In the genomic region with DNA sequence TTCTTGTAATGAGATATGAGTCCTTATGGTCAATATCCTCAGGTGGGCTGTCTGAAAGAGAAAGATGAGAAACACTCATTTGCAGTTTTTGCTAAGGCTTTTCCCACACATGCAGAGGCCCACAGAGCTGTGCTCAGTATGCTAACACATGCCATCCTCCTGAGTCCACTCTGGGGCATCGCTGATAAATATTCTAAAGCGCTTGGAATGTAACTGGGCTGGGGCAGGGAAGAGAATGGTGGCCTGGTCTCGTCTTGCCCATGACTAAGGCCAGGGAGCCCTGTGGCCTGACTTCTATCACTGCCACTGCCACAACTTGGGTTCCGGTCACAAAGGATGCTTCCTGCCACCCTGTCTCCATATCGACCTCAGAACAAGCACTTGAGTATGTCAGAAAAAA, we compare ENCODE assay signal across 20 cellular contexts.
DNase-seq lines count a peak whose midpoint lies in the region; ATAC-seq and TF ChIP-seq lines count a peak whose summit lies in the region.
"Had no signal": no experiment of that assay in that cellular context is flagged by ENCODE, and none has a peak within 500 bp of the region (broad histone marks: within the 10 kb centered on the region; RNA-seq: fewer than 3 reads in every experiment).

No MANE protein-coding gene starts in this region.

- H3K79me2 ChIP-seq in H9 (ENCODE audit: insufficient read depth, low read length) (peaks cover 4% of the 10 kb centered on the region; the same call in 1 of the 2 replicates), mesendoderm (ENCODE audit: control insufficient read depth, insufficient read depth, low read length) (no peaks in the 10 kb centered on the region)

- H3K27ac ChIP-seq in H9 (ENCODE audit: insufficient read length, low read depth, low read length) (no peak overlapping the region), mesendoderm (ENCODE audit: low read depth, low read length) (no peak overlapping the region)
- H3K27ac ChIP-seq: esophagus squamous epithelium, left lung had no signal

- no peak overlapping the region for H3K4me2 ChIP-seq in H9 (ENCODE audit: insufficient read depth, insufficient read length, low read length)
- H3K4me2 ChIP-seq in mesendoderm (ENCODE audit: low read length), result no peak overlapping the region

- no peak overlapping the region for H3T11ph ChIP-seq in H9 (ENCODE audit: low read length)

- H3K79me1 ChIP-seq in H9 (ENCODE audit: insufficient read depth, low read depth, low read length, poor library complexity, severe bottlenecking) (no peaks in the 10 kb centered on the region), mesendoderm (ENCODE audit: low read length) (peaks cover 2% of the 10 kb centered on the region)

- no peak for TF ChIP-seq CTCF in CD14-positive monocyte (IDR thresholded peaks at IDR 0.05)
- no peak for TF ChIP-seq CTCF in H9 (conservative IDR thresholded peaks at IDR 0.05)

- H4K8ac ChIP-seq in H9 (replicated peaks; ENCODE audit: insufficient read length, low read depth, low read length), result no peak overlapping the region
- H4K8ac ChIP-seq in mesendoderm (ENCODE audit: low read depth, low read length), result no peak overlapping the region

- H2AFZ ChIP-seq in H9 (ENCODE audit: low read length), result no peak overlapping the region

- H3K9me3 Mint-ChIP-seq in CD14-positive monocyte, result no peaks in the 10 kb centered on the region
- no peaks in the 10 kb centered on the region for H3K9me3 Mint-ChIP-seq in H9
- no peaks in the 10 kb centered on the region for H3K9me3 Mint-ChIP-seq in activated naive CD8-positive, alpha-beta T cell (ENCODE audit: low read depth)

- no peaks in the 10 kb centered on the region for H3K9me3 ChIP-seq in H9 (ENCODE audit: control insufficient read depth, low read depth, low read length)
- H3K9me3 ChIP-seq: esophagus squamous epithelium, left lung had no signal

- DNase-seq in CD14-positive monocyte (ENCODE audit: low spot score) (no peak), H9 (no peak), mesendoderm (peak; percentile 18), GM19238 (ENCODE audit: insufficient read length, low spot score) (no peak), NCI-H69 (lab: John Stamatoyannopoulos, UW) (no peak)
- DNase-seq in activated CD4-positive, CD25-positive, alpha-beta regulatory T cell treated with anti-CD3 and anti-CD28 coated beads, Interleukin-2, amount 50 U/mL, for 72 hours, result no peak
- DNase-seq: aorta; Calu3; effector CD4-positive, alpha-beta T cell; esophagus squamous epithelium; H7; left lung; NCI-H1436 treated with DMSO at 0.1 percent for 48 hours; NCI-H774; nucleus accumbens; retina; Right ventricle myocardium superior; stimulated activated CD8-positive, alpha-beta memory T cell treated with anti-CD3 and anti-CD28 coated beads, Interleukin-4, amount 100 ng/mL, for 48 hours had no signal

- H4K91ac ChIP-seq in H9 (ENCODE audit: insufficient read length, low read depth, low read length), result no peak overlapping the region

- H3K23me2 ChIP-seq in H9 (ENCODE audit: insufficient read length, low read depth, low read length, poor library complexity, severe bottlenecking), result no peaks in the 10 kb centered on the region

- H3K14ac ChIP-seq in H9 (ENCODE audit: insufficient read depth, low read length), result no peak overlapping the region

- H3K27me3 Mint-ChIP-seq in CD14-positive monocyte (ENCODE audit: low read depth in 3 of 3) (no peaks in the 10 kb centered on the region), H9 (ENCODE audit: low read depth) (no peaks in the 10 kb centered on the region)
- H3K27me3 Mint-ChIP-seq in activated naive CD8-positive, alpha-beta T cell, result no peaks in the 10 kb centered on the region

- no peak overlapping the region for H2AK5ac ChIP-seq in H9 (ENCODE audit: insufficient read length, low read length)
- no peak overlapping the region for H2AK5ac ChIP-seq in mesendoderm (ENCODE audit: low read length)

- intact Hi-C loops in CD14-positive monocyte (cut with micrococcal nuclease), result loop anchor here (10.0 kb wide), 1 partner anchor 294 kb away; no protein-coding TSS in a partner anchor

- H2BK5ac ChIP-seq in H9 (ENCODE audit: insufficient read length, low read length) (no peak overlapping the region), mesendoderm (ENCODE audit: low read length) (no peak overlapping the region)

- H3K4me3 ChIP-seq in mesendoderm (ENCODE audit: low read length), result no peak overlapping the region
- H3K4me3 ChIP-seq: esophagus squamous epithelium, left lung had no signal

- no peak overlapping the region for H3K9ac ChIP-seq in H9 (ENCODE audit: extremely low read depth, insufficient read length, low read length)
- H3K9ac ChIP-seq in mesendoderm (ENCODE audit: low read length), result no peak overlapping the region

- H3K4ac ChIP-seq in H9 (ENCODE audit: low read depth, low read length), result no peak overlapping the region
- H3K4ac ChIP-seq in mesendoderm (ENCODE audit: low read depth, low read length), result no peak overlapping the region

- WGBS in H9 (ENCODE audit: extremely low coverage, insufficient read length, low lambda C conversion rate), result no CpG with 5 or more reads among the region's 5 CpGs
- WGBS in mesendoderm (ENCODE audit: extremely low coverage, insufficient coverage, low lambda C conversion rate), result no CpG with 5 or more reads among the region's 5 CpGs

- H3K18ac ChIP-seq in H9 (ENCODE audit: insufficient read length, low read depth, low read length) (no peak overlapping the region), mesendoderm (ENCODE audit: low read length) (no peak overlapping the region)

- ATAC-seq in GM21367 (IDR thresholded peaks at IDR 0.05; ENCODE audit: unreplicated experiment), result no peak
- ATAC-seq: left lung had no signal

- no peaks in the 10 kb centered on the region for H3K36me3 ChIP-seq in mesendoderm (ENCODE audit: control insufficient read depth, insufficient read depth, low read length)

- no peaks in the 10 kb centered on the region for H3K4me1 Mint-ChIP-seq in CD14-positive monocyte
- peaks cover 13% of the 10 kb centered on the region in 2 experiments; a peak in 3 of 4 replicates for H3K4me1 Mint-ChIP-seq in H9
- peaks cover 93% of the 10 kb centered on the region for H3K4me1 Mint-ChIP-seq in activated naive CD8-positive, alpha-beta T cell (ENCODE audit: low read depth)

- H3K56ac ChIP-seq in H9 (ENCODE audit: insufficient read length, low read depth, low read length) (no peak overlapping the region), mesendoderm (ENCODE audit: low read length) (no peak overlapping the region)

- H4K20me1 ChIP-seq in H9 (ENCODE audit: control insufficient read depth, insufficient read depth, insufficient read length), result no peaks in the 10 kb centered on the region

- no peaks in the 10 kb centered on the region for H3K27me3 ChIP-seq in H9 (ENCODE audit: insufficient read depth, low read length)
- H3K27me3 ChIP-seq in mesendoderm (ENCODE audit: insufficient read depth, low read length, poor library complexity), result no peaks in the 10 kb centered on the region
- H3K27me3 ChIP-seq: esophagus squamous epithelium, left lung had no signal

- H2BK15ac ChIP-seq in H9 (ENCODE audit: low read depth, low read length), result no peak overlapping the region
- no peak overlapping the region for H2BK15ac ChIP-seq in mesendoderm (replicated peaks; ENCODE audit: low read depth)

- no peaks in the 10 kb centered on the region for H3K4me1 ChIP-seq in H9 (ENCODE audit: insufficient read depth, low read length)
- H3K4me1 ChIP-seq in mesendoderm (ENCODE audit: control insufficient read depth, low read depth, low read length), result no peaks in the 10 kb centered on the region
- H3K4me1 ChIP-seq: left lung had no signal

- H3K4me3 Mint-ChIP-seq in CD14-positive monocyte (no peak overlapping the region), H9 (no peak overlapping the region)
- no peak overlapping the region for H3K4me3 Mint-ChIP-seq in activated naive CD8-positive, alpha-beta T cell

- no peak overlapping the region for H2BK20ac ChIP-seq in H9 (ENCODE audit: low read depth, low read length, poor library complexity, severe bottlenecking)

- H3K23ac ChIP-seq in H9 (ENCODE audit: insufficient read length, low read depth, low read length), result no peak overlapping the region
- no peak overlapping the region for H3K23ac ChIP-seq in mesendoderm (ENCODE audit: low read length)

- H3K36me3 Mint-ChIP-seq in CD14-positive monocyte, result peaks cover 68 to 86% of the 10 kb centered on the region in 2 donors
- H3K36me3 Mint-ChIP-seq in H9 (ENCODE audit: insufficient read depth in 1 of 3, low read depth in 3 of 3), result peaks cover 2 to 9% (median 8%) of the 10 kb centered on the region in 3 experiments; a peak in 5 of 7 replicates
- H3K36me3 Mint-ChIP-seq in activated naive CD8-positive, alpha-beta T cell, result peaks cover 16% of the 10 kb centered on the region

- H4K5ac ChIP-seq in H9 (ENCODE audit: insufficient read length, low read depth, low read length), result no peak overlapping the region
- no peak overlapping the region for H4K5ac ChIP-seq in mesendoderm (ENCODE audit: low read length)

- H3K27ac Mint-ChIP-seq in CD14-positive monocyte (peak overlapping the region in 4 of 7 donors; percentile 1 to 70 (median 52)), H9 (peak overlapping the region in 2 of 3 experiments; percentile 20 to 53; a peak in 4 of 7 replicates)
- peak overlapping the region; percentile 77 for H3K27ac Mint-ChIP-seq in activated naive CD8-positive, alpha-beta T cell

- no peak overlapping the region for H2BK12ac ChIP-seq in H9 (ENCODE audit: insufficient read length, low read depth, low read length)

- H2BK120ac ChIP-seq in H9 (ENCODE audit: low read depth, low read length, poor library complexity, severe bottlenecking) (no peak overlapping the region), mesendoderm (ENCODE audit: low read depth, low read length) (no peak overlapping the region)
